15 cellular contexts compared by ENCODE assay signal in genomic region chr1:101086783-101087182, GRCh38.
DNase-seq lines count a peak whose midpoint lies in the region; ATAC-seq and TF ChIP-seq lines count a peak whose summit lies in the region.
"Had no signal": no experiment of that assay in that cellular context is flagged by ENCODE, and none has a peak within 500 bp of the region (broad histone marks: within the 10 kb centered on the region; RNA-seq: fewer than 3 reads in every experiment).

No MANE protein-coding gene starts in this region.

- peak; percentile 65 for ATAC-seq in Right ventricle myocardium inferior

- H3K4me1 ChIP-seq in right atrium auricular region, result no peaks in the 10 kb centered on the region
- H3K4me1 ChIP-seq in mesenchymal stem cell (ENCODE audit: control insufficient read depth, insufficient read depth, low read depth, low read length), result no peaks in the 10 kb centered on the region
- no peaks in the 10 kb centered on the region for H3K4me1 ChIP-seq in Peyer's patch

- H2BK15ac ChIP-seq in mesenchymal stem cell (ENCODE audit: low read depth, poor library complexity, severe bottlenecking), result no peak overlapping the region

- H3K9me3 ChIP-seq in right atrium auricular region (no peaks in the 10 kb centered on the region), mesenchymal stem cell (ENCODE audit: control insufficient read depth, low read length) (no peaks in the 10 kb centered on the region), Peyer's patch (no peaks in the 10 kb centered on the region)

- H4K8ac ChIP-seq in mesenchymal stem cell (ENCODE audit: low read length), result no peak overlapping the region

- DNase-seq in Right ventricle myocardium inferior (ENCODE audit: missing footprints), result no peak
- DNase-seq in right atrium auricular region (ENCODE audit: low spot score), result no peak
- DNase-seq in LNCaP clone FGC (ENCODE audit: low read depth), result peak; percentile 56
- DNase-seq in fibroblast of villous mesenchyme (ENCODE audit: low read depth), result peak; percentile 21
- DNase-seq in mesenchymal stem cell, result peak; percentile 48
- no peak for DNase-seq in NCI-H1105 treated with DMSO at 0.1 percent for 48 hours (lab: John Stamatoyannopoulos, UW)
- DNase-seq in NCI-H2227 treated with DMSO at 0.1 percent for 48 hours (lab: John Stamatoyannopoulos, UW), result no peak
- no peak for DNase-seq in Peyer's patch
- DNase-seq: ACHN; CD4-positive, CD25-positive, alpha-beta regulatory T cell; DMS53; GF-D8; GOT3; H9 had no signal

- H3K23ac ChIP-seq in mesenchymal stem cell (ENCODE audit: low read length in 2 of 2), result no peak overlapping the region

- no peak overlapping the region for H3K4ac ChIP-seq in mesenchymal stem cell (ENCODE audit: low read depth in 1 of 2, low read length in 2 of 2)

- no CpG with 5 or more reads among the region's 2 CpGs for WGBS in mesenchymal stem cell

- H2AFZ ChIP-seq in mesenchymal stem cell (ENCODE audit: low read depth, low read length), result no peak overlapping the region

- no peak overlapping the region for H3K18ac ChIP-seq in mesenchymal stem cell (ENCODE audit: low read depth in 1 of 2, low read length in 2 of 2)

- H3K9ac ChIP-seq in mesenchymal stem cell (ENCODE audit: low read length), result no peak overlapping the region
- H3K9ac ChIP-seq: BLaER1 treated with 17β-estradiol and CSF1 and Interleukin-3, amounts not matched to agents 10 nM and 100 nM had no signal

- TF ChIP-seq POLR2A in Peyer's patch (IDR thresholded peaks at IDR 0.05), result no peak

- H3K4me2 ChIP-seq in mesenchymal stem cell (ENCODE audit: low read length, poor library complexity, severe bottlenecking), result no peak overlapping the region
- H3K4me2 ChIP-seq: BLaER1 treated with 17β-estradiol and CSF1 and Interleukin-3, amounts not matched to agents 10 nM and 100 nM had no signal

- no peak overlapping the region for H4K91ac ChIP-seq in mesenchymal stem cell (ENCODE audit: low read length)

- intact Hi-C loops in Right ventricle myocardium inferior (cut with DNase I), result no loop called here

- H3K27me3 ChIP-seq in right atrium auricular region (no peaks in the 10 kb centered on the region), mesenchymal stem cell (ENCODE audit: control insufficient read depth in 1 of 2, insufficient read depth in 1 of 2, low read length in 2 of 2) (no peaks in the 10 kb centered on the region), Peyer's patch (no peaks in the 10 kb centered on the region)
- H3K27me3 ChIP-seq: BLaER1 treated with 17β-estradiol and CSF1 and Interleukin-3, amounts not matched to agents 10 nM and 100 nM had no signal

- no peak overlapping the region for H2AK5ac ChIP-seq in mesenchymal stem cell (ENCODE audit: low read length, severe bottlenecking)

- H3K4me3 ChIP-seq in right atrium auricular region (no peak overlapping the region), LNCaP clone FGC (ENCODE audit: low read depth, low read length) (no peak overlapping the region), fibroblast of villous mesenchyme (ENCODE audit: low read depth, low read length) (no peak overlapping the region), mesenchymal stem cell (ENCODE audit: insufficient read depth in 1 of 2, low read depth in 1 of 2, low read length in 2 of 2) (no peak overlapping the region), Peyer's patch (no peak overlapping the region)
- H3K4me3 ChIP-seq: BLaER1 treated with 17β-estradiol and CSF1 and Interleukin-3, amounts not matched to agents 10 nM and 100 nM had no signal

- no peak overlapping the region for H2BK120ac ChIP-seq in mesenchymal stem cell (ENCODE audit: low read depth, low read length)

- H2BK12ac ChIP-seq in mesenchymal stem cell (ENCODE audit: low read length in 2 of 2), result no peak overlapping the region

- no peak overlapping the region for H3K14ac ChIP-seq in mesenchymal stem cell (ENCODE audit: low read length in 2 of 2)

- H3K36me3 ChIP-seq in right atrium auricular region, result no peaks in the 10 kb centered on the region
- H3K36me3 ChIP-seq in mesenchymal stem cell (ENCODE audit: control insufficient read depth in 1 of 2, insufficient read depth in 2 of 2, low read depth in 1 of 2, low read length in 2 of 2), result peaks cover 0 to 9% of the 10 kb centered on the region in 2 experiments
- H3K36me3 ChIP-seq in Peyer's patch, result no peaks in the 10 kb centered on the region

- no peaks in the 10 kb centered on the region for H3K79me1 ChIP-seq in mesenchymal stem cell (replicated peaks; ENCODE audit: low read length, poor library complexity, severe bottlenecking)

- TF ChIP-seq CTCF in right atrium auricular region (IDR thresholded peaks at IDR 0.05) (no peak), LNCaP clone FGC (IDR thresholded peaks at IDR 0.05; ENCODE audit: control insufficient read depth, extremely low read depth, insufficient read depth) (no peak), fibroblast of villous mesenchyme (IDR thresholded peaks at IDR 0.05; ENCODE audit: insufficient read depth, low read depth, low read length) (no peak), Peyer's patch (IDR thresholded peaks at IDR 0.05) (no peak)

- H3K27ac ChIP-seq in right atrium auricular region (peak overlapping the region in 1 of 2 donors; percentile 36), mesenchymal stem cell (ENCODE audit: low read length, poor library complexity, severe bottlenecking) (no peak overlapping the region), Peyer's patch (no peak overlapping the region)
- H3K27ac ChIP-seq: BLaER1 treated with 17β-estradiol and CSF1 and Interleukin-3, amounts not matched to agents 10 nM and 100 nM had no signal

- no peak overlapping the region for H2BK5ac ChIP-seq in mesenchymal stem cell (ENCODE audit: low read depth, low read length, poor library complexity, severe bottlenecking)

Comparison
In these comparisons a context has a peak if more than half of its experiments do, and no peak if none do; other contexts are left out.
1. DNase-seq: peak in LNCaP clone FGC (single experiment), fibroblast of villous mesenchyme (single experiment) and mesenchymal stem cell (single experiment); none in Right ventricle myocardium inferior (single experiment), right atrium auricular region (single experiment), NCI-H1105 treated with DMSO at 0.1 percent for 48 hours (single experiment), NCI-H2227 treated with DMSO at 0.1 percent for 48 hours (single experiment) and Peyer's patch (0 of 3).